Comparison of ENCODE assay signal across 20 cellular contexts in genomic region chr10:57168703-57169240, GRCh38.
DNase-seq lines count a peak whose midpoint lies in the region; ATAC-seq, FAIRE-seq and TF ChIP-seq lines count a peak whose summit lies in the region.
"Had no signal": no experiment of that assay in that cellular context is flagged by ENCODE, and none has a peak within 500 bp of the region (broad histone marks: within the 10 kb centered on the region; RNA-seq: fewer than 3 reads in every experiment).

No MANE protein-coding gene starts in this region.

- TF ChIP-seq CTCF in HEK293 (tag by site-specific recombination; IDR thresholded peaks at IDR 0.05) (no peak), neural crest cell (conservative IDR thresholded peaks at IDR 0.05) (no peak)

- no peaks in the 10 kb centered on the region for H3K4me1 ChIP-seq in HEK293 (ENCODE audit: control insufficient read depth, insufficient read depth, low read length)

- H3K36me3 ChIP-seq in HEK293 (ENCODE audit: control insufficient read depth in 2 of 2, insufficient read depth in 1 of 2, low read length in 2 of 2) = no peaks in the 10 kb centered on the region

- peaks cover 4% of the 10 kb centered on the region for H3K9me3 Mint-ChIP-seq in neural crest cell

- no peak for ATAC-seq in GM21360 (IDR thresholded peaks at IDR 0.05; ENCODE audit: unreplicated experiment)
- no peak for ATAC-seq in SK-N-SH treated with all-trans-retinoic acid at 6 μM for 48 hours
- no peak for ATAC-seq in HG02678 (IDR thresholded peaks at IDR 0.05; ENCODE audit: unreplicated experiment)
- ATAC-seq: CD8-positive, alpha-beta T cell had no signal

- H3K27ac Mint-ChIP-seq in neural crest cell (ENCODE audit: unreplicated experiment) = peak overlapping the region; percentile 2
- H3K27ac Mint-ChIP-seq: CD14-positive monocyte; CD8-positive, alpha-beta T cell had no signal

- peaks cover 14% of the 10 kb centered on the region for H3K4me1 Mint-ChIP-seq in neural crest cell
- H3K4me1 Mint-ChIP-seq: CD14-positive monocyte had no signal

- CTCF ChIA-PET in HEK293 (lab: Yijun Ruan, JAX) = no interaction called here

- H3K36me3 Mint-ChIP-seq in neural crest cell (ENCODE audit: low read depth) = no peaks in the 10 kb centered on the region
- H3K36me3 Mint-ChIP-seq: CD14-positive monocyte; CD8-positive, alpha-beta T cell had no signal

- no peaks in the 10 kb centered on the region for H3K9me3 ChIP-seq in HEK293 (ENCODE audit: control insufficient read depth, insufficient read depth, low read depth, low read length)

- POLR2A ChIA-PET in HEK293 (lab: Yijun Ruan, JAX) = no interaction called here

- H3K4me3 ChIP-seq in HEK293 (ENCODE audit: low read depth, low read length) = no peak overlapping the region

- peak; percentile 47 for DNase-seq in NCI-H69 (lab: John Stamatoyannopoulos, UW)
- no peak for DNase-seq in neural crest cell (ENCODE audit: low read depth, low spot score)
- DNase-seq in urothelium cell line (ENCODE audit: low spot score) = no peak
- DNase-seq: CD8-positive, alpha-beta T cell; COR-L47; DMS153; DMS79 treated with DMSO at 0.1 percent for 48 hours; EL; GOT3; HCEC 1CT had no signal

- no peak overlapping the region for H3K4me3 Mint-ChIP-seq in neural crest cell
- H3K4me3 Mint-ChIP-seq: CD14-positive monocyte; CD8-positive, alpha-beta T cell had no signal

- no peaks in the 10 kb centered on the region for H3K27me3 Mint-ChIP-seq in neural crest cell (ENCODE audit: low read depth)

- H3K27ac ChIP-seq in HEK293 (ENCODE audit: extremely low read depth, low read depth, low read length) = no peak overlapping the region
- H3K27ac ChIP-seq: HL-60 had no signal

- FAIRE-seq in endometrium (lab: Jason Lieb, UNC) (peak; percentile 97), urothelium cell line (lab: Jason Lieb, UNC) (no peak)
- FAIRE-seq: D721Med, G401.6, GM12891 had no signal

TF ChIP-seq in HEK293, 187 proteins besides CTCF, POLR2A, EP300 and RAD21 (continues in another document):
- TF ChIP-seq ZNF394 (tag by site-specific recombination; IDR thresholded peaks at IDR 0.05; ENCODE audit: borderline replicate concordance) = no peak
- TF ChIP-seq KLF8 (tag by site-specific recombination; IDR thresholded peaks at IDR 0.05) = 0 out of 2 replicates have a peak, but pooled peaks have one; percentile 26
- 0 out of 2 replicates have a peak, but pooled peaks have one; percentile 12 for TF ChIP-seq WT1 (tag by site-specific recombination; IDR thresholded peaks at IDR 0.05)
- 0 out of 2 replicates have a peak, but pooled peaks have one; percentile 59 for TF ChIP-seq ZEB2 (tag by site-specific recombination; IDR thresholded peaks at IDR 0.05)
- no peak for TF ChIP-seq ZBTB10 (tag by site-specific recombination; IDR thresholded peaks at IDR 0.05)
- TF ChIP-seq, protein P1, sequence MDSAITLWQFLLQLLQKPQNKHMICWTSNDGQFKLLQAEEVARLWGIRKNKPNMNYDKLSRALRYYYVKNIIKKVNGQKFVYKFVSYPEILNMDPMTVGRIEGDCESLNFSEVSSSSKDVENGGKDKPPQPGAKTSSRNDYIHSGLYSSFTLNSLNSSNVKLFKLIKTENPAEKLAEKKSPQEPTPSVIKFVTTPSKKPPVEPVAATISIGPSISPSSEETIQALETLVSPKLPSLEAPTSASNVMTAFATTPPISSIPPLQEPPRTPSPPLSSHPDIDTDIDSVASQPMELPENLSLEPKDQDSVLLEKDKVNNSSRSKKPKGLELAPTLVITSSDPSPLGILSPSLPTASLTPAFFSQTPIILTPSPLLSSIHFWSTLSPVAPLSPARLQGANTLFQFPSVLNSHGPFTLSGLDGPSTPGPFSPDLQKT (IDR thresholded peaks at IDR 0.05; ENCODE audit: borderline replicate concordance, low read depth, low read length) = no peak
- TF ChIP-seq SCRT2 (tag by site-specific recombination; IDR thresholded peaks at IDR 0.05) = 0 out of 2 replicates have a peak, but pooled peaks have one; percentile 33
- TF ChIP-seq, protein P2, sequence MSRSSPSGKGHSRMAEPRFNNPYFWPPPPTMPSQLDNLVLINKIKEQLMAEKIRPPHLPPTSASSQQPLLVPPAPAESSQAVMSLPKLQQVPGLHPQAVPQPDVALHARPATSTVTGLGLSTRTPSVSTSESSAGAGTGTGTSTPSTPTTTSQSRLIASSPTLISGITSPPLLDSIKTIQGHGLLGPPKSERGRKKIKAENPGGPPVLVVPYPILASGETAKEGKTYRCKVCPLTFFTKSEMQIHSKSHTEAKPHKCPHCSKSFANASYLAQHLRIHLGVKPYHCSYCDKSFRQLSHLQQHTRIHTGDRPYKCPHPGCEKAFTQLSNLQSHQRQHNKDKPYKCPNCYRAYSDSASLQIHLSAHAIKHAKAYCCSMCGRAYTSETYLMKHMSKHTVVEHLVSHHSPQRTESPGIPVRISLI (tag by site-specific recombination; IDR thresholded peaks at IDR 0.05) = no peak

TF ChIP-seq in SK-N-SH treated with all-trans-retinoic acid at 6 μM for 48 hours, 23 proteins besides CTCF, POLR2A, EP300 and RAD21:
- no peak for TF ChIP-seq ESRRG (CRISPR knock-in tag; IDR thresholded peaks at IDR 0.05)
- TF ChIP-seq ISL1 (CRISPR knock-in tag; IDR thresholded peaks at IDR 0.05) = no peak
- no peak for TF ChIP-seq ZNF565 (CRISPR knock-in tag; conservative IDR thresholded peaks at IDR 0.05; ENCODE audit: low read depth)
- no peak for TF ChIP-seq CREB5 (CRISPR knock-in tag; IDR thresholded peaks at IDR 0.05; ENCODE audit: low read depth)
- TF ChIP-seq POU6F1 (CRISPR knock-in tag; IDR thresholded peaks at IDR 0.05; ENCODE audit: borderline replicate concordance, low read depth) = no peak
- TF ChIP-seq ZNF70 (CRISPR knock-in tag; IDR thresholded peaks at IDR 0.05) = no peak
- no peak for TF ChIP-seq CSRNP3 (CRISPR knock-in tag; IDR thresholded peaks at IDR 0.05)
- TF ChIP-seq GLIS3 (CRISPR knock-in tag; IDR thresholded peaks at IDR 0.05) = no peak
- no peak for TF ChIP-seq ZC3H10 (CRISPR knock-in tag; IDR thresholded peaks at IDR 0.05)
TF ChIP-seq in SK-N-SH treated with all-trans-retinoic acid at 6 μM for 48 hours: peak in this region for 0.
